Comparison of ENCODE assay signal across 12 cellular contexts in the genomic region with DNA sequence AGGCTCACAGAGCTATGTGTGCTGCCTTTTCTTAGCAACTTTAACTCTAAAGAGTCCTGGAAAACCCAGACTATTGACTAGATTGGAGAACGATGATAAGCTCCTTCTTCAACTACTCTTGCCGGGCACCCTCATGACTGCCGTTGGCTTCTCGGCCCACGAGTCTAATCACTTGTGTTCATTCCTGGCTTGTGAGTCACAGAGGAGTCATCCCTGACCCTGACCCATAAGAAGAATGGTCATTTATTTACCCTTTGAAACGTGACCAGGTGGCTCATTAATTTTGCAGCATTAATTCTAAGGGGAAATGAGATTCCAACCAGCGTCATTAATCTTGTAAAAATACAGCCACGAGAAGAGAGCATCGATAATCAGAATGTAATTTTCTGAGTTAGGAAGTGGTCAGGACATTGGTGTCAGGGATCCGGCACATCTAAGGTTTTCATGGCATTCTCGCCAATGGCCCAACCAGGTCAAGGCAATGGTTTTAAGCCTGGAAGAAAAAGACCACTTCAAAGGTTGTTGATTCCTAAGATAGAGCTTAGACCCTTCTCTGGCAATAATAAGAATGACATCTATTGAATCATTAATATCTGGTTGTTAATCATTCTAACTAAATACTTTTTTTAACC.
A peak's percentile ranks its signal among the peaks of the same experiment; 100 is the strongest.
DNase-seq lines count a peak whose midpoint lies in the region; ATAC-seq and TF ChIP-seq lines count a peak whose summit lies in the region.
"Had no signal": no experiment of that assay in that cellular context is flagged by ENCODE, and none has a peak within 500 bp of the region (broad histone marks: within the 10 kb centered on the region; RNA-seq: fewer than 3 reads in every experiment).

No MANE protein-coding gene starts in this region.

- peak; percentile 37 for DNase-seq in NCI-H2196 (lab: John Stamatoyannopoulos, UW; ENCODE audit: unreplicated experiment)
- DNase-seq in NCI-H2196 treated with DMSO at 0.1 percent for 48 hours (lab: John Stamatoyannopoulos, UW; ENCODE audit: unreplicated experiment) = no peak
- peak; percentile 70 for DNase-seq in foreskin melanocyte
- DNase-seq in testis = peak; percentile 22
- DNase-seq in midbrain (lab: John Stamatoyannopoulos, UW) = no peak
- no peak for DNase-seq in NCI-H2029 (lab: John Stamatoyannopoulos, UW)
- DNase-seq: 8988T, amniotic stem cell, small intestine had no signal

- H3K27me3 ChIP-seq in testis = no peaks in the 10 kb centered on the region

- no peak for TF ChIP-seq POLR2A in testis (IDR thresholded peaks at IDR 0.05)

- intact Hi-C loops in testis (cut with DNase I; ENCODE audit: low total_unique reads) = no loop called here

- WGBS in testis, 2 donors = 62 to 69% methylated on average over 11 of the region's 11 CpGs

- H3K36me3 ChIP-seq in testis (ENCODE audit: low read depth, missing control alignments) = no peaks in the 10 kb centered on the region

- no peak overlapping the region for H3K27ac ChIP-seq in testis

- H3K4me3 ChIP-seq in testis = no peak overlapping the region

- TF ChIP-seq CTCF in testis (IDR thresholded peaks at IDR 0.05) = no peak

- ATAC-seq in SK-N-SH treated with all-trans-retinoic acid at 6 μM for 48 hours = peak; percentile 69
- no peak for ATAC-seq in HG02884 (IDR thresholded peaks at IDR 0.05; ENCODE audit: unreplicated experiment)
- ATAC-seq: esophagus mucosa had no signal

- no peaks in the 10 kb centered on the region for H3K4me1 ChIP-seq in testis

- H3K9me3 ChIP-seq in testis = no peaks in the 10 kb centered on the region

TF ChIP-seq in SK-N-SH treated with all-trans-retinoic acid at 6 μM for 48 hours, 23 proteins besides CTCF, POLR2A, EP300 and RAD21:
- no peak for TF ChIP-seq ZFP3 (CRISPR knock-in tag; IDR thresholded peaks at IDR 0.05)

Comparison
In these comparisons a context has a peak if more than half of its experiments do, and no peak if none do; other contexts are left out.
1. DNase-seq: peak in NCI-H2196 (single experiment), foreskin melanocyte (single experiment) and testis (single experiment); none in NCI-H2196 treated with DMSO at 0.1 percent for 48 hours (single experiment), midbrain (single experiment) and NCI-H2029 (single experiment).